ENCODE assay signal across 9 cellular contexts in the genomic region with DNA sequence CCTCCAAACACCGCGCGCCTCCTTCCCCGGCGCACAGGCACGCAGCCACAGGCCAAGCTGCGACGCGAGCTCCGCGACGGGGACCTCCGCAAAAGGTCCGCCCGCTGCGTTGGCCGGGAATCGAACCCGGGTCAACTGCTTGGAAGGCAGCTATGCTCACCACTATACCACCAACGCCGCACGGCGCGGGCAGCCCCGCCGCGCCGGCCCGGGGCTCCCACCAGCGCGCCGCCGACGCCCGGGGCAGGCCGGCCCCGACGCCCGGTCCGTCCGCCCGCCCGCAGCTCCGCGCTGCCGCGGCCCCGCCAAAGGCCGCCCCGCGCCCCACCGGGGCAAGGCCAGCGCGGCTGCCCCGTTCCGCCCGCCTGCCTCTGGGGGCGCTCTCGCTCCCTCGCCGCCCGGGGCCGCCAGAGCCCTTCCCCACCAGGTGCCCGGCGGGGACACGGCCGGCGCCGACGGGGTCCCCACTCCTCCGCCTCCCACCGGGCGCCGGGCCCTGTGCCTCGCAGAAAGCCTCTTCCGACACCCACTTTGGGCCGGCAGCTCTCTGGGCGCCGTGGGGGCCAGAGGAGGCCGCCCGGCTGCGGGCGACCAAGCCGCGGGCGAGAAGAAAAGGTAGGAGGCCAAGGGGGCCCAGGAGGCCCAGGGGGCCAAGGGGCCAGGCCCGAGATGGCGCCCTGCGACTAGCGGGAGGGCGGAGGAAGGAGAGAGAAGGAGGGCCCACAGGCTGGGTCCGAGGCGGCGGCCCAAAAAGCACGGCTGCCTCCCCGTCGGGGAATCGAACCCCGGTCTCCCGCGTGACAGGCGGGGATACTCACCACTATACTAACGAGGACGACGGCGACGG. TPM values are rescaled to one million over a fixed set of nuclear protein-coding genes. Genes with fewer than 3 reads are reported as not detected.
DNase-seq lines count a peak whose midpoint lies in the region; ATAC-seq and TF ChIP-seq lines count a peak whose summit lies in the region.
"Not testable (repeated sequence)": the region's sequence is repeated elsewhere in the genome, so short reads cannot be mapped to it uniquely, and the experiment has no call there.
"Had no signal": no experiment of that assay in that cellular context is flagged by ENCODE, and none has a peak within 500 bp of the region (broad histone marks: within the 10 kb centered on the region; RNA-seq: fewer than 3 reads in every experiment).

No MANE protein-coding gene starts in this region.

- not testable (repeated sequence) for DNase-seq in HCT116 (ENCODE audit: low read depth, low spot score); activated CD8-positive, alpha-beta T cell treated with anti-CD3 and anti-CD28 coated beads, Interleukin-2, amount 10 ng/mL, durations not matched to agents 7 days and 5 days; right cardiac atrium; stimulated activated naive CD8-positive, alpha-beta T cell treated with anti-CD3 and anti-CD28 coated beads, Interleukin-15, Interleukin-2, amounts not matched to agents 100 U/mL and 50 U/mL, for 24 hours

- not testable (repeated sequence) for H3K4me2 ChIP-seq in HCT116 (ENCODE audit: low read length)

- not testable (repeated sequence) for H3K9ac ChIP-seq in HCT116 (ENCODE audit: low read length)

- ATAC-seq in GM18868 (IDR thresholded peaks at IDR 0.05; ENCODE audit: unreplicated experiment) (peak; percentile 31), GM19463 (IDR thresholded peaks at IDR 0.05; ENCODE audit: unreplicated experiment) (peak; percentile 21), HCT116 (peak; percentile 61), HG02981 (IDR thresholded peaks at IDR 0.05; ENCODE audit: unreplicated experiment) (peak; percentile 20), HG03442 (IDR thresholded peaks at IDR 0.05; ENCODE audit: unreplicated experiment) (peak; percentile 28), right cardiac atrium (peak; percentile 7 to 9)
- ATAC-seq in activated CD8-positive, alpha-beta T cell treated with anti-CD3 and anti-CD28 coated beads, Interleukin-2, amount 10 ng/mL, durations not matched to agents 7 days and 5 days: peak; percentile 14
- ATAC-seq in stimulated activated naive CD8-positive, alpha-beta T cell treated with anti-CD3 and anti-CD28 coated beads, Interleukin-15, Interleukin-2, amounts not matched to agents 100 U/mL and 50 U/mL, for 24 hours: peak; percentile 37

- H3K9me3 ChIP-seq in HCT116 (ENCODE audit: control insufficient read depth in 1 of 2, insufficient read depth in 1 of 2, low read depth in 1 of 2, low read length in 2 of 2); right cardiac atrium (ENCODE audit: control insufficient read depth, low read length): not testable (repeated sequence)

- H3K4me1 ChIP-seq in HCT116 (ENCODE audit: control insufficient read depth in 1 of 2, insufficient read depth in 2 of 2, low read length in 2 of 2); right cardiac atrium (ENCODE audit: control insufficient read depth, insufficient read depth, low read length): not testable (repeated sequence)

- TF ChIP-seq RAD21 in HCT116 (IDR thresholded peaks at IDR 0.05; ENCODE audit: low read depth): not testable (repeated sequence)

- not testable (repeated sequence) for TF ChIP-seq POLR2A in HCT116 (IDR thresholded peaks at IDR 0.05; ENCODE audit: borderline replicate concordance, extremely low read depth, insufficient read depth, insufficient read length)

- not testable (repeated sequence) for H3K9me3 Mint-ChIP-seq in activated CD8-positive, alpha-beta T cell treated with anti-CD3 and anti-CD28 coated beads, Interleukin-2, amount 10 ng/mL, durations not matched to agents 7 days and 5 days (ENCODE audit: insufficient read depth)

- not testable (repeated sequence) for H3K36me3 Mint-ChIP-seq in activated CD8-positive, alpha-beta T cell treated with anti-CD3 and anti-CD28 coated beads, Interleukin-2, amount 10 ng/mL, durations not matched to agents 7 days and 5 days (ENCODE audit: low read depth)

- not testable (repeated sequence) for BruUV-seq in HCT116 (replicated peaks; lab: Mats Ljungman, UMichigan)

- H2AFZ ChIP-seq in HCT116 (ENCODE audit: low read depth, low read length, poor library complexity, severe bottlenecking): not testable (repeated sequence)

- TF ChIP-seq CTCF in HCT116 (IDR thresholded peaks at IDR 0.05 in 2 of 3, conservative IDR thresholded peaks at IDR 0.05 in 1 of 3; ENCODE audit: borderline replicate concordance in 1 of 3, insufficient read depth in 1 of 3, low read depth in 2 of 3, low read length in 2 of 3): not testable (repeated sequence)

- intact Hi-C loops in HCT116 (cut with micrococcal nuclease); right cardiac atrium (cut with DNase I): not testable (repeated sequence)

- H3K27me3 ChIP-seq in HCT116 (ENCODE audit: insufficient read depth, low read length); right cardiac atrium (ENCODE audit: control insufficient read depth, insufficient read depth): not testable (repeated sequence)

- CTCF ChIA-PET in HCT116 (lab: Charles Lee); activated CD8-positive, alpha-beta T cell treated with anti-CD3 and anti-CD28 coated beads, Interleukin-2, amount 10 ng/mL, durations not matched to agents 7 days and 5 days (lab: Charles Lee): not testable (repeated sequence)

- H3K27ac Mint-ChIP-seq in activated CD8-positive, alpha-beta T cell treated with anti-CD3 and anti-CD28 coated beads, Interleukin-2, amount 10 ng/mL, durations not matched to agents 7 days and 5 days: not testable (repeated sequence)

- H3K9me2 ChIP-seq in HCT116 (ENCODE audit: insufficient read depth): not testable (repeated sequence)

- H3K79me2 ChIP-seq in HCT116 (ENCODE audit: insufficient read depth, low read length): not testable (repeated sequence)

- H3K4me1 Mint-ChIP-seq in activated CD8-positive, alpha-beta T cell treated with anti-CD3 and anti-CD28 coated beads, Interleukin-2, amount 10 ng/mL, durations not matched to agents 7 days and 5 days (ENCODE audit: low read depth): not testable (repeated sequence)

- WGBS in right cardiac atrium: no CpG with 5 or more reads among the region's 107 CpGs

- RAD21 ChIA-PET in HCT116 (lab: Charles Lee; ENCODE audit: low non-redundant PET in 1 of 2, low total read pairs in 2 of 2, uncharacterized antibody in 2 of 2, unreplicated experiment in 2 of 2): not testable (repeated sequence)

- H3K27ac ChIP-seq in HCT116 (ENCODE audit: low read depth, low read length); right cardiac atrium (ENCODE audit: low read length): not testable (repeated sequence)

- not testable (repeated sequence) for H3K27me3 Mint-ChIP-seq in activated CD8-positive, alpha-beta T cell treated with anti-CD3 and anti-CD28 coated beads, Interleukin-2, amount 10 ng/mL, durations not matched to agents 7 days and 5 days (ENCODE audit: low read depth)

- H3K36me3 ChIP-seq in HCT116 (ENCODE audit: control insufficient read depth in 1 of 2, insufficient read depth in 2 of 2, low read length in 2 of 2): not testable (repeated sequence)

- not testable (repeated sequence) for H3K4me3 Mint-ChIP-seq in activated CD8-positive, alpha-beta T cell treated with anti-CD3 and anti-CD28 coated beads, Interleukin-2, amount 10 ng/mL, durations not matched to agents 7 days and 5 days

- H4K20me1 ChIP-seq in HCT116 (ENCODE audit: insufficient read depth): not testable (repeated sequence)

- H3K4me3 ChIP-seq in HCT116 (replicated peaks in 1 of 2; ENCODE audit: low read depth in 1 of 2, low read length in 2 of 2); right cardiac atrium (ENCODE audit: low read length): not testable (repeated sequence)

- POLR2A ChIA-PET in HCT116 (lab: Charles Lee); activated CD8-positive, alpha-beta T cell treated with anti-CD3 and anti-CD28 coated beads, Interleukin-2, amount 10 ng/mL, durations not matched to agents 7 days and 5 days (lab: Charles Lee): not testable (repeated sequence)

RNA-seq across cellular contexts. Expression of gene FCGR2A, which starts 50.2 kb away (rescaled TPM):
- total RNA-seq in HCT116 (2021; ENCODE audit: unreplicated experiment) (0.52 TPM), right cardiac atrium (10 to 100 TPM; 10.3 to 29.5 (median 19.7) TPM)
- 0.07 and 0.09 TPM in 2 replicates for polyA plus RNA-seq in HCT116 (2012)
- under 1 TPM in 1 of 2 experiments, not detected in 1; 0.21 TPM for total RNA-seq in activated CD8-positive, alpha-beta T cell treated with anti-CD3 and anti-CD28 coated beads, Interleukin-2, amount 10 ng/mL, durations not matched to agents 7 days and 5 days
- 5.7 TPM for polyA plus RNA-seq in right cardiac atrium
- polyA plus RNA-seq: neural cell had no signal

Comparison
In these comparisons a context has a peak if more than half of its experiments do, and no peak if none do; other contexts are left out.
1. ATAC-seq: peak in every context shown above with its lines; median percentile 61 in HCT116; 37 in stimulated activated naive CD8-positive, alpha-beta T cell treated with anti-CD3 and anti-CD28 coated beads, Interleukin-15, Interleukin-2, amounts not matched to agents 100 U/mL and 50 U/mL, for 24 hours; 31 in GM18868; 28 in HG03442; 21 in GM19463; 20 in HG02981; 14 in activated CD8-positive, alpha-beta T cell treated with anti-CD3 and anti-CD28 coated beads, Interleukin-2, amount 10 ng/mL, durations not matched to agents 7 days and 5 days; 8 in right cardiac atrium.